12 cellular contexts compared by ENCODE assay signal in the genomic region with DNA sequence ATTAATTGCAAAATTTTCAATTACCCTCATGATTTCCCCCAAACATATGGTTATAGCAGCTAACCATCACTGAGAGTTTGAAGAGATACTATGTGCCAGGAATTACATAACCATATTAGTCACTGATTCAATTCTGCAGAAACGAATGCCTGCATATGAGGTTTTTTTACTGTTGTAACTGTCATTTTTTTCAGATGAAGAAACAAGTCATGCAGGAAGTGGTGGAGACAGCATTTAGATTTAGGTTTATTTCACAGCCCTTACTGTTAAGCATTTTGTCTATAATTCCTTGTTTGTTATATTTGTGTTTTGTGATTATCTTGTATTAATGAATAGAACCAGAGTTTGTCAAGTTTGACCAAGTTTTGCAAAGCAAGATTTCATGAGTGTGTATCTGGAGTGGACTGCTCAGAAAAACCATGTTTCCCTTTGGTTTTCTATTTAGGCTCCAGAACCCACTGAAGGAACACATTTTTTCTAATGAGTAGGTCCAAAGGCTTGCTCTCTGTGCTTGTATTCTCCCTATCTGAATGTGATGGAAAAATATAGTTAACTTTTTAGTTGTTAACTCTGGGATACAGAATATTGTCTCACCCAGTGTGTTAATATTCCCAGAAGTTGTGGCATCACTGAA.
DNase-seq lines count a peak whose midpoint lies in the region; ATAC-seq and TF ChIP-seq lines count a peak whose summit lies in the region.
"Had no signal": no experiment of that assay in that cellular context is flagged by ENCODE, and none has a peak within 500 bp of the region (broad histone marks: within the 10 kb centered on the region; RNA-seq: fewer than 3 reads in every experiment).

No MANE protein-coding gene starts in this region.

- no peak overlapping the region for H3K9ac ChIP-seq in mammary epithelial cell (ENCODE audit: insufficient read depth, low read length)

- DNase-seq in CD1c-positive myeloid dendritic cell (ENCODE audit: extremely low spot score) (peak; percentile 28), NCI-H226 (peak; percentile 82), mammary epithelial cell (peak; percentile 74), myocyte (ENCODE audit: low read depth) (peak; percentile 51), progenitor cell of endocrine pancreas (ENCODE audit: low spot score, unreplicated experiment) (no peak), prostate gland (ENCODE audit: low spot score) (no peak)
- DNase-seq in stimulated activated CD4-positive, alpha-beta T cell treated with anti-CD3 and anti-CD28 coated beads, Interleukin-4, amount 100 ng/mL, for 1 hour: no peak
- DNase-seq: activated effector memory CD4-positive, alpha-beta T cell treated with Interleukin-2 at 50 U/mL for 16 hours; erythroblast; NCI-H510A; stimulated activated CD4-positive, alpha-beta T cell treated with anti-CD3 and anti-CD28 coated beads, Interleukin-4, amount 100 ng/mL, for 24 hours had no signal

- H3K4me3 Mint-ChIP-seq in progenitor cell of endocrine pancreas (ENCODE audit: low read depth): no peak overlapping the region

- no peaks in the 10 kb centered on the region for H4K20me1 ChIP-seq in mammary epithelial cell (ENCODE audit: insufficient read depth, low read length)

- no peaks in the 10 kb centered on the region for H3K9me3 Mint-ChIP-seq in progenitor cell of endocrine pancreas (ENCODE audit: low read depth)

- H3K9me3 ChIP-seq in mammary epithelial cell (replicated peaks; ENCODE audit: insufficient read depth, low read length): no peaks in the 10 kb centered on the region
- no peaks in the 10 kb centered on the region for H3K9me3 ChIP-seq in prostate gland

- CTCF ChIA-PET in mammary epithelial cell (lab: Charles Lee; ENCODE audit: low non-redundant PET): no interaction called here

- H3K4me2 ChIP-seq in mammary epithelial cell (ENCODE audit: insufficient read depth, low read depth, low read length): peak overlapping the region; percentile 62

- dilution Hi-C loops in mammary epithelial cell (cut with HindIII; ENCODE audit: low sequenced_read_pairs): no loop called here

- in situ Hi-C loops in mammary epithelial cell (cut with MboI; ENCODE audit: low sequenced_read_pairs in 2 of 2): no loop called here

- ATAC-seq in HG02759 (IDR thresholded peaks at IDR 0.05; ENCODE audit: unreplicated experiment): no peak

- intact Hi-C loops in mammary epithelial cell (cut with micrococcal nuclease): no loop called here
- intact Hi-C loops in prostate gland (cut with DNase I): no loop called here

- no peaks in the 10 kb centered on the region for H3K27me3 Mint-ChIP-seq in progenitor cell of endocrine pancreas

- H2AFZ ChIP-seq in mammary epithelial cell (ENCODE audit: low read depth, low read length): peak overlapping the region; percentile 64

- H3K4me1 Mint-ChIP-seq in progenitor cell of endocrine pancreas (ENCODE audit: low read depth): peaks cover 1% of the 10 kb centered on the region

- peaks cover 11% of the 10 kb centered on the region for H3K4me1 ChIP-seq in mammary epithelial cell (ENCODE audit: insufficient read depth, low read length)
- no peaks in the 10 kb centered on the region for H3K4me1 ChIP-seq in prostate gland (replicated peaks)

- TF ChIP-seq CTCF in mammary epithelial cell (conservative IDR thresholded peaks at IDR 0.05 in 1 of 2, IDR thresholded peaks at IDR 0.05 in 1 of 2; ENCODE audit: extremely low read depth in 1 of 2, insufficient read depth in 1 of 2, low read depth in 1 of 2, low read length in 2 of 2) (no peak), progenitor cell of endocrine pancreas (IDR thresholded peaks at IDR 0.05; ENCODE audit: unreplicated experiment) (no peak), prostate gland (IDR thresholded peaks at IDR 0.05) (no peak)

- no peaks in the 10 kb centered on the region for H3K36me3 ChIP-seq in mammary epithelial cell (ENCODE audit: insufficient read depth, low read length)
- H3K36me3 ChIP-seq in prostate gland: no peaks in the 10 kb centered on the region

- H3K4me3 ChIP-seq in mammary epithelial cell (replicated peaks in 1 of 3; ENCODE audit: insufficient read depth in 1 of 3, low read depth in 2 of 3, low read length in 3 of 3) (peak overlapping the region in 1 of 3 experiments; percentile 7), prostate gland (no peak overlapping the region)

- no TSS peak for BruUV-seq in mammary epithelial cell (replicated peaks; lab: Mats Ljungman, UMichigan)

- H3K36me3 Mint-ChIP-seq in progenitor cell of endocrine pancreas (ENCODE audit: insufficient read depth): no peaks in the 10 kb centered on the region

- H3K27ac ChIP-seq in mammary epithelial cell (ENCODE audit: insufficient read depth, low read depth, low read length): peak overlapping the region; percentile 66
- H3K27ac ChIP-seq in prostate gland: no peak overlapping the region

- H3K79me2 ChIP-seq in mammary epithelial cell (ENCODE audit: insufficient read depth, low read length): no peaks in the 10 kb centered on the region

- WGBS in mammary epithelial cell (ENCODE audit: low coverage, missing lambda C conversion rate): 0% methylated on average over 1 of the region's 1 CpG
- WGBS in prostate gland: 9% methylated on average over 1 of the region's 1 CpG

- H3K27me3 ChIP-seq in mammary epithelial cell (ENCODE audit: insufficient read depth, low read length) (no peaks in the 10 kb centered on the region), prostate gland (replicated peaks; ENCODE audit: insufficient read depth) (no peaks in the 10 kb centered on the region)

- H3K27ac Mint-ChIP-seq in progenitor cell of endocrine pancreas: no peak overlapping the region

- no peak for TF ChIP-seq POLR2A in prostate gland (IDR thresholded peaks at IDR 0.05)

Comparison
In these comparisons a context has a peak if more than half of its experiments do, and no peak if none do; other contexts are left out.
1. DNase-seq: peak in CD1c-positive myeloid dendritic cell (single experiment), NCI-H226 (single experiment), mammary epithelial cell (single experiment) and myocyte (single experiment); none in progenitor cell of endocrine pancreas (single experiment), stimulated activated CD4-positive, alpha-beta T cell treated with anti-CD3 and anti-CD28 coated beads, Interleukin-4, amount 100 ng/mL, for 1 hour (single experiment) and prostate gland (single experiment).